ENCODE assay signal across 31 cellular contexts in genomic region chr11:15587059-15587458, GRCh38.
"Had no signal": no experiment of that assay in that cellular context is flagged by ENCODE, and none has a peak within 500 bp of the region (broad histone marks: within the 10 kb centered on the region; RNA-seq: fewer than 3 reads in every experiment).

No MANE protein-coding gene starts in this region.

- H3K9me3 ChIP-seq: adrenal gland, ascending aorta, body of pancreas, breast epithelium had no signal

- H3K27me3 ChIP-seq: adrenal gland, ascending aorta, body of pancreas, brain microvascular endothelial cell, breast epithelium, cardiac muscle cell had no signal

- H3K4me1 ChIP-seq: adrenal gland, ascending aorta, body of pancreas, breast epithelium had no signal

- H3K27ac ChIP-seq: adrenal gland, ascending aorta, body of pancreas, brain microvascular endothelial cell, breast epithelium, cardiac muscle cell had no signal

- H3K4me3 ChIP-seq: adrenal gland, ascending aorta, body of pancreas, breast epithelium, cardiac muscle cell had no signal

- H3K36me3 ChIP-seq: adrenal gland, ascending aorta, brain microvascular endothelial cell, breast epithelium, cardiac muscle cell had no signal

- ATAC-seq: activated naive CD4-positive, alpha-beta T cell treated with anti-CD3 and anti-CD28 coated beads, Interleukin-2, amount 50 U/mL, for 72 hours; activated naive CD8-positive, alpha-beta T cell treated with anti-CD3 and anti-CD28 coated beads, Interleukin-2, amount 50 U/mL, for 24 hours; activated T-cell treated with anti-CD3 and anti-CD28 coated beads, Interleukin-2, amount 50 U/mL, for 4 hours; activated T-cell treated with anti-CD3 and anti-CD28 coated beads, Interleukin-2, amount 50 U/mL, for 72 hours; activated T-helper 17 cell treated with anti-CD3 and anti-CD28 coated beads, Interleukin-2, amount 50 U/mL, for 72 hours; body of pancreas had no signal

- DNase-seq: activated effector memory CD4-positive, alpha-beta T cell treated with anti-CD3 and anti-CD28 coated beads, Interleukin-2, amount 50 U/mL, for 16 hours; activated effector memory CD4-positive, alpha-beta T cell treated with Interleukin-2 at 50 U/mL for 16 hours; activated gamma-delta T cell; activated gamma-delta T cell treated with Interleukin-2 at 50 U/mL for 16 hours; activated naive CD4-positive, alpha-beta T cell; activated naive CD4-positive, alpha-beta T cell treated with anti-CD3 and anti-CD28 coated beads for 36 hours; activated naive CD4-positive, alpha-beta T cell treated with anti-CD3 and anti-CD28 coated beads, Interleukin-2, amount 10 ng/mL, durations not matched to agents 7 days and 5 days; activated naive CD4-positive, alpha-beta T cell treated with anti-CD3 and anti-CD28 coated beads, Interleukin-2, amount 50 U/mL, for 16 hours; activated naive CD4-positive, alpha-beta T cell treated with Interleukin-2 at 50 U/mL for 16 hours; activated naive CD8-positive, alpha-beta T cell treated with anti-CD3 and anti-CD28 coated beads for 36 hours; activated naive CD8-positive, alpha-beta T cell treated with anti-CD3 and anti-CD28 coated beads, Interleukin-2, amount 10 ng/mL, durations not matched to agents 7 days and 5 days; activated naive CD8-positive, alpha-beta T cell treated with anti-CD3 and anti-CD28 coated beads, Interleukin-2, amount 50 U/mL, for 24 hours; activated T-cell treated with anti-CD3 and anti-CD28 coated beads, Interleukin-2, amount 50 U/mL, for 1 hour; activated T-cell treated with anti-CD3 and anti-CD28 coated beads, Interleukin-2, amount 50 U/mL, for 24 hours; activated T-cell treated with anti-CD3 and anti-CD28 coated beads, Interleukin-2, amount 50 U/mL, for 4 hours; activated T-cell treated with anti-CD3 and anti-CD28 coated beads, Interleukin-2, amount 50 U/mL, for 48 hours; activated T-cell treated with anti-CD3 and anti-CD28 coated beads, Interleukin-2, amount 50 U/mL, for 72 hours; adrenal gland; amniotic stem cell; amygdala; anterior cingulate cortex; aorta; body of pancreas; brain microvascular endothelial cell; central memory CD4-positive, alpha-beta T cell; cerebellar nuclear complex had no signal
